9 cellular contexts compared by ENCODE assay signal in genomic region chr1:207811920-207812720, GRCh38.
A peak's percentile ranks its signal among the peaks of the same experiment; 100 is the strongest.
DNase-seq lines count a peak whose midpoint lies in the region; ATAC-seq lines count a peak whose summit lies in the region.
"Had no signal": no experiment of that assay in that cellular context is flagged by ENCODE, and none has a peak within 500 bp of the region (broad histone marks: within the 10 kb centered on the region; RNA-seq: fewer than 3 reads in every experiment).

No MANE protein-coding gene starts in this region.

- H3K4me3 Mint-ChIP-seq in activated T-helper 2 cell treated with anti-CD3 and anti-CD28 coated beads, Interferon-gamma antibody, Interleukin-2, Interleukin-4, amounts not matched to agents 10 μg/mL and 5 μg/mL and 100 μg/mL, durations not matched to agents 14 hours and 24 hours and 36 hours (ENCODE audit: low read depth), result no peak overlapping the region

- peaks cover 42% of the 10 kb centered on the region for H3K4me1 Mint-ChIP-seq in activated T-helper 2 cell treated with anti-CD3 and anti-CD28 coated beads, Interferon-gamma antibody, Interleukin-2, Interleukin-4, amounts not matched to agents 10 μg/mL and 5 μg/mL and 100 μg/mL, durations not matched to agents 14 hours and 24 hours and 36 hours (ENCODE audit: low read depth)

- no peak overlapping the region for H3K27ac Mint-ChIP-seq in activated T-helper 2 cell treated with anti-CD3 and anti-CD28 coated beads, Interferon-gamma antibody, Interleukin-2, Interleukin-4, amounts not matched to agents 10 μg/mL and 5 μg/mL and 100 μg/mL, durations not matched to agents 14 hours and 24 hours and 36 hours

- peak overlapping the region; percentile 97 for H3K27ac ChIP-seq in cingulate gyrus (ENCODE audit: low read depth, low read length)
- H3K27ac ChIP-seq: SJSA1 had no signal

- H3K9me3 Mint-ChIP-seq in activated T-helper 2 cell treated with anti-CD3 and anti-CD28 coated beads, Interferon-gamma antibody, Interleukin-2, Interleukin-4, amounts not matched to agents 10 μg/mL and 5 μg/mL and 100 μg/mL, durations not matched to agents 14 hours and 24 hours and 36 hours, result no peaks in the 10 kb centered on the region

- DNase-seq in ELF-1 (ENCODE audit: low read depth, low spot score) (peak; percentile 80), NCI-H146 (lab: John Stamatoyannopoulos, UW) (peak; percentile 58), medulla oblongata (ENCODE audit: extremely low spot score) (peak; percentile 94), ureter (ENCODE audit: low spot score) (peak; percentile 80), DMS114 treated with DMSO at 0.1 percent for 48 hours (lab: John Stamatoyannopoulos, UW; ENCODE audit: unreplicated experiment) (no peak)
- DNase-seq in activated T-helper 2 cell treated with anti-CD3 and anti-CD28 coated beads, Interferon-gamma antibody, Interleukin-2, Interleukin-4, amounts not matched to agents 10 μg/mL and 5 μg/mL and 100 μg/mL, durations not matched to agents 14 hours and 24 hours and 36 hours (ENCODE audit: low spot score), result no peak

- intact Hi-C loops in activated T-helper 2 cell treated with anti-CD3 and anti-CD28 coated beads, Interferon-gamma antibody, Interleukin-2, Interleukin-4, amounts not matched to agents 10 μg/mL and 5 μg/mL and 100 μg/mL, durations not matched to agents 14 hours and 24 hours and 36 hours (cut with micrococcal nuclease), result no loop called here

- peaks cover 74% of the 10 kb centered on the region for H3K36me3 Mint-ChIP-seq in activated T-helper 2 cell treated with anti-CD3 and anti-CD28 coated beads, Interferon-gamma antibody, Interleukin-2, Interleukin-4, amounts not matched to agents 10 μg/mL and 5 μg/mL and 100 μg/mL, durations not matched to agents 14 hours and 24 hours and 36 hours (ENCODE audit: low read depth)

- H3K27me3 Mint-ChIP-seq in activated T-helper 2 cell treated with anti-CD3 and anti-CD28 coated beads, Interferon-gamma antibody, Interleukin-2, Interleukin-4, amounts not matched to agents 10 μg/mL and 5 μg/mL and 100 μg/mL, durations not matched to agents 14 hours and 24 hours and 36 hours (ENCODE audit: low read depth), result no peaks in the 10 kb centered on the region

- ATAC-seq in GM18858 (IDR thresholded peaks at IDR 0.05; ENCODE audit: unreplicated experiment), result no peak

Comparison
In these comparisons a context has a peak if more than half of its experiments do, and no peak if none do; other contexts are left out.
1. DNase-seq: peak in ELF-1 (single experiment), NCI-H146 (single experiment), medulla oblongata (single experiment) and ureter (single experiment); none in DMS114 treated with DMSO at 0.1 percent for 48 hours (single experiment) and activated T-helper 2 cell treated with anti-CD3 and anti-CD28 coated beads, Interferon-gamma antibody, Interleukin-2, Interleukin-4, amounts not matched to agents 10 μg/mL and 5 μg/mL and 100 μg/mL, durations not matched to agents 14 hours and 24 hours and 36 hours (single experiment).